Comparison of ENCODE assay signal across 20 cellular contexts in genomic region chr22:17471901-17472566, GRCh38.
DNase-seq lines count a peak whose midpoint lies in the region; ATAC-seq and TF ChIP-seq lines count a peak whose summit lies in the region.
"Had no signal": no experiment of that assay in that cellular context is flagged by ENCODE, and none has a peak within 500 bp of the region (broad histone marks: within the 10 kb centered on the region; RNA-seq: fewer than 3 reads in every experiment).

No MANE protein-coding gene starts in this region.

- H3K4me3 ChIP-seq in left ventricle myocardium inferior (no peak overlapping the region), right lobe of liver (no peak overlapping the region)
- H3K4me3 ChIP-seq: ascending aorta, coronary artery, GM12878 had no signal

- H3K27me3 Mint-ChIP-seq in osteocyte (ENCODE audit: unreplicated experiment): peaks cover 13% of the 10 kb centered on the region
- H3K27me3 Mint-ChIP-seq: type B pancreatic cell had no signal

- no peak overlapping the region for H3K27ac Mint-ChIP-seq in osteocyte (ENCODE audit: unreplicated experiment)
- H3K27ac Mint-ChIP-seq: activated CD4-positive, alpha-beta T cell treated with anti-CD3 and anti-CD28 coated beads for 36 hours; CD4-positive, alpha-beta memory T cell; IgD-negative memory B cell; mesothelial cell of epicardium; type B pancreatic cell had no signal

- no peaks in the 10 kb centered on the region for H3K36me3 Mint-ChIP-seq in osteocyte (ENCODE audit: unreplicated experiment)
- H3K36me3 Mint-ChIP-seq: CD4-positive, alpha-beta memory T cell; IgD-negative memory B cell; mesothelial cell of epicardium had no signal

- no peak for ATAC-seq in right lobe of liver
- ATAC-seq: activated CD4-positive, alpha-beta T cell treated with anti-CD3 and anti-CD28 coated beads for 36 hours; GM12878 had no signal

- H3K36me3 ChIP-seq in left ventricle myocardium inferior: no peaks in the 10 kb centered on the region
- H3K36me3 ChIP-seq in right lobe of liver: no peaks in the 10 kb centered on the region
- H3K36me3 ChIP-seq: ascending aorta had no signal

- peak; percentile 52 for DNase-seq in NCI-H2107 treated with DMSO at 0.1 percent for 48 hours (lab: John Stamatoyannopoulos, UW; ENCODE audit: unreplicated experiment)
- no peak for DNase-seq in NCI-H2107 (lab: John Stamatoyannopoulos, UW)
- peak; percentile 85 for DNase-seq in NCI-H524 treated with DMSO at 0.1 percent for 48 hours (lab: John Stamatoyannopoulos, UW)
- peak; percentile 26 for DNase-seq in left ventricle myocardium inferior
- peak; percentile 52 for DNase-seq in retina
- DNase-seq in right lobe of liver: no peak
- DNase-seq in osteocyte (ENCODE audit: extremely low spot score, unreplicated experiment): no peak
- no peak for DNase-seq in NK-92 treated with Interleukin-12 subunit alpha and Interleukin-12 subunit beta, amount 100 ng/mL, for 24 hours (lab: John Stamatoyannopoulos, UW)
- DNase-seq: activated CD4-positive, alpha-beta T cell treated with anti-CD3 and anti-CD28 coated beads for 36 hours; CD4-positive, alpha-beta memory T cell; kidney; NCI-H1048; stimulated activated naive CD4-positive, alpha-beta T cell treated with Interleukin-2 at 50 U/mL for 16 hours; T1000 had no signal

- TF ChIP-seq CTCF in left ventricle myocardium inferior (IDR thresholded peaks at IDR 0.05; ENCODE audit: borderline replicate concordance) (no peak), right lobe of liver (IDR thresholded peaks at IDR 0.05) (no peak), osteocyte (IDR thresholded peaks at IDR 0.05) (no peak)

- H3K4me1 ChIP-seq in left ventricle myocardium inferior (peaks cover 32% of the 10 kb centered on the region), right lobe of liver (no peaks in the 10 kb centered on the region)
- H3K4me1 ChIP-seq: ascending aorta had no signal

- no peaks in the 10 kb centered on the region for H3K9me3 Mint-ChIP-seq in osteocyte (ENCODE audit: unreplicated experiment)
- H3K9me3 Mint-ChIP-seq: CD4-positive, alpha-beta memory T cell; IgD-negative memory B cell; mesothelial cell of epicardium; type B pancreatic cell had no signal

- no peaks in the 10 kb centered on the region for H3K4me1 Mint-ChIP-seq in osteocyte (ENCODE audit: unreplicated experiment)
- H3K4me1 Mint-ChIP-seq: activated CD4-positive, alpha-beta T cell treated with anti-CD3 and anti-CD28 coated beads for 36 hours; CD4-positive, alpha-beta memory T cell; IgD-negative memory B cell had no signal

- no peak overlapping the region for H3K4me3 Mint-ChIP-seq in osteocyte (ENCODE audit: unreplicated experiment)
- H3K4me3 Mint-ChIP-seq: activated CD4-positive, alpha-beta T cell treated with anti-CD3 and anti-CD28 coated beads for 36 hours; CD4-positive, alpha-beta memory T cell; IgD-negative memory B cell; mesothelial cell of epicardium; type B pancreatic cell had no signal

- WGBS in right lobe of liver (ENCODE audit: insufficient coverage, low coverage, low lambda C conversion rate, missing lambda C conversion rate): 66% methylated on average over 7 of the region's 7 CpGs

- H3K27ac ChIP-seq in left ventricle myocardium inferior (replicated peaks): peak overlapping the region; percentile 61
- no peak overlapping the region for H3K27ac ChIP-seq in right lobe of liver
- H3K27ac ChIP-seq: ascending aorta, coronary artery had no signal

- H3K9me3 ChIP-seq in left ventricle myocardium inferior (replicated peaks) (no peaks in the 10 kb centered on the region), right lobe of liver (no peaks in the 10 kb centered on the region)
- H3K9me3 ChIP-seq: ascending aorta had no signal

- intact Hi-C loops in left ventricle myocardium inferior (cut with micrococcal nuclease): no loop called here
- intact Hi-C loops in right lobe of liver (cut with DNase I): no loop called here

- H3K27me3 ChIP-seq in left ventricle myocardium inferior (ENCODE audit: low read depth) (no peaks in the 10 kb centered on the region), right lobe of liver (no peaks in the 10 kb centered on the region)
- H3K27me3 ChIP-seq: ascending aorta had no signal

- TF ChIP-seq POLR2A in right lobe of liver (IDR thresholded peaks at IDR 0.05): no peak

Comparison
In these comparisons a context has a peak if more than half of its experiments do, and no peak if none do; other contexts are left out.
1. DNase-seq: peak in NCI-H2107 treated with DMSO at 0.1 percent for 48 hours (single experiment), NCI-H524 treated with DMSO at 0.1 percent for 48 hours (single experiment), left ventricle myocardium inferior (single experiment) and retina (single experiment); none in NCI-H2107 (single experiment), right lobe of liver (0 of 3), osteocyte (single experiment) and NK-92 treated with Interleukin-12 subunit alpha and Interleukin-12 subunit beta, amount 100 ng/mL, for 24 hours (single experiment).